Comparison of ENCODE assay signal across 1 cellular context in the genomic region with DNA sequence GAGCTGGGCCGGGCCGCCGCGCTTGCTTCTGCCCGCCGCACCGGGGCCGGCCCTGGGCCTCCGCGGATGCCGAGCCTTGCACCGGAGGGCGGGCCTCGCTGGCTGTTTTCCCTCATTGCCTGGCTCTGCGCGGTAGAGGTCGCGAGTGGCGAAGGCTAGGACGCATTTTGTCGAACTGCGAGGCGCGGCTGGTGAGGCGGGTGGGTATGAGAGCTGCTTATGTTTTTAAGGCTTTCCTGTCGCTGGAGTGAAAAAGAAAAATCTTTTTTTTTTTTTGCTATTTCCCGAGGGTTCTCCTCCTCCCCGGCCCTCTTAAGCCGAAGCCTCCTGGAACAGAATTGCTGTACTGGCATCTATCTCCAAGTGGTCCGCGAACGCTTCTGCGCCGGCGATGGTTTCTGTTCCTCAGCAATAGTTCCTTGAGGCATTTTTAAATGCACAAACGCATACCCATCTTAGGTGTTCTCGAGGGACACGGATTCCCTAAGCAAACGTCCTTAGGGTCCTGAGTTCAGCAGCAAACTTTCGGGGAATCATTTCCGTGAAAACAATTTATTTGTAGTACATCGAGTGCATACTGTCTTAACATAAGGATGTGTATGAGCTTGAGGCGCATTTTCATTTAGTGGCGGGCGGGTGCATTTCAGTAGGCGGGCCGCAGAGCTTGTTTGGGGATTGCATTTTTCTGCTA.
TF ChIP-seq lines count a peak whose summit lies in the region.

No MANE protein-coding gene starts in this region.

TF ChIP-seq in GM12878, 131 proteins besides CTCF, POLR2A, EP300 and RAD21 (continued from another document and continues in another):
- TF ChIP-seq MXI1 (IDR thresholded peaks at IDR 0.05; ENCODE audit: low read depth, low read length) (no peak), NR2C1 (IDR thresholded peaks at IDR 0.05) (no peak), CREB1 (IDR thresholded peaks at IDR 0.05; ENCODE audit: low read depth) (no peak), HDGF (IDR thresholded peaks at IDR 0.05) (no peak), HDAC2 (IDR thresholded peaks at IDR 0.05) (no peak), FOXM1 (IDR thresholded peaks at IDR 0.05; ENCODE audit: low read depth, low read length) (no peak), SPI1 (IDR thresholded peaks at IDR 0.05; ENCODE audit: borderline replicate concordance, insufficient read depth, low read depth, low read length) (peak; percentile 87), ZBTB4 (CRISPR knock-in tag; IDR thresholded peaks at IDR 0.05) (no peak), RELA (IDR thresholded peaks at IDR 0.05; ENCODE audit: borderline replicate concordance, partially characterized antibody) (no peak), RCOR1 (conservative IDR thresholded peaks at IDR 0.05; ENCODE audit: low read depth, low read length) (no peak), BHLHE40 (IDR thresholded peaks at IDR 0.05; ENCODE audit: borderline replicate concordance in 1 of 2, low read depth in 2 of 2, low read length in 1 of 2) (peak in 1 of 2 experiments; percentile 1; a peak in 1 of 4 replicates), RELB (IDR thresholded peaks at IDR 0.05; ENCODE audit: low read depth) (no peak; the same call in 1 of the 2 replicates), ZBED1 (IDR thresholded peaks at IDR 0.05; ENCODE audit: borderline replicate concordance) (no peak), ATF7 (IDR thresholded peaks at IDR 0.05; ENCODE audit: low read depth) (no peak), ESRRA (IDR thresholded peaks at IDR 0.05; ENCODE audit: low read length) (no peak), BCLAF1 (IDR thresholded peaks at IDR 0.05) (0 out of 2 replicates have a peak, but pooled peaks have one; percentile 29), ZNF24 (IDR thresholded peaks at IDR 0.05) (no peak), BACH1 (IDR thresholded peaks at IDR 0.05; ENCODE audit: borderline replicate concordance) (no peak; the same call in 1 of the 2 replicates), HSF1 (IDR thresholded peaks at IDR 0.05; ENCODE audit: low read depth, low read length) (no peak), SUPT20H (IDR thresholded peaks at IDR 0.05; ENCODE audit: borderline replicate concordance, control insufficient read depth, low read depth, low read length) (no peak), HCFC1 (IDR thresholded peaks at IDR 0.05; ENCODE audit: low read length) (no peak), RAD51 (IDR thresholded peaks at IDR 0.05) (no peak), SMC3 (IDR thresholded peaks at IDR 0.05; ENCODE audit: borderline replicate concordance, low read length) (no peak), RB1 (IDR thresholded peaks at IDR 0.05; ENCODE audit: borderline replicate concordance) (no peak), SMAD1 (IDR thresholded peaks at IDR 0.05; ENCODE audit: low read depth, partially characterized antibody) (no peak), POLR2AphosphoS2 (IDR thresholded peaks at IDR 0.05; ENCODE audit: low read depth, low read length) (no peak), ZNF592 (IDR thresholded peaks at IDR 0.05) (no peak), BCL11A (IDR thresholded peaks at IDR 0.05; ENCODE audit: low read depth, low read length) (no peak), RUNX3 (IDR thresholded peaks at IDR 0.05; ENCODE audit: low read length) (peak; percentile 37; the same call in 1 of the 2 replicates), RBBP5 (conservative IDR thresholded peaks at IDR 0.05) (no peak), POLR2AphosphoS5 (IDR thresholded peaks at IDR 0.05; ENCODE audit: low read length) (peak; percentile 48; the same call in 1 of the 2 replicates), LARP7 (IDR thresholded peaks at IDR 0.05) (no peak; the same call in 1 of the 2 replicates), GABPA (IDR thresholded peaks at IDR 0.05; ENCODE audit: low read depth) (no peak), YBX1 (IDR thresholded peaks at IDR 0.05) (no peak), EED (IDR thresholded peaks at IDR 0.05; ENCODE audit: low read depth) (no peak), DPF2 (IDR thresholded peaks at IDR 0.05) (peak; percentile 5; the same call in 1 of the 2 replicates), NBN (IDR thresholded peaks at IDR 0.05) (0 out of 2 replicates have a peak, but pooled peaks have one; percentile 26)
- TF ChIP-seq, protein P1, sequence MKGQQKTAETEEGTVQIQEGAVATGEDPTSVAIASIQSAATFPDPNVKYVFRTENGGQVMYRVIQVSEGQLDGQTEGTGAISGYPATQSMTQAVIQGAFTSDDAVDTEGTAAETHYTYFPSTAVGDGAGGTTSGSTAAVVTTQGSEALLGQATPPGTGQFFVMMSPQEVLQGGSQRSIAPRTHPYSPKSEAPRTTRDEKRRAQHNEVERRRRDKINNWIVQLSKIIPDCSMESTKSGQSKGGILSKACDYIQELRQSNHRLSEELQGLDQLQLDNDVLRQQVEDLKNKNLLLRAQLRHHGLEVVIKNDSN (IDR thresholded peaks at IDR 0.05; ENCODE audit: borderline replicate concordance, extremely low read length, insufficient read depth, low read depth, low read length), result no peak
- TF ChIP-seq, protein P2, sequence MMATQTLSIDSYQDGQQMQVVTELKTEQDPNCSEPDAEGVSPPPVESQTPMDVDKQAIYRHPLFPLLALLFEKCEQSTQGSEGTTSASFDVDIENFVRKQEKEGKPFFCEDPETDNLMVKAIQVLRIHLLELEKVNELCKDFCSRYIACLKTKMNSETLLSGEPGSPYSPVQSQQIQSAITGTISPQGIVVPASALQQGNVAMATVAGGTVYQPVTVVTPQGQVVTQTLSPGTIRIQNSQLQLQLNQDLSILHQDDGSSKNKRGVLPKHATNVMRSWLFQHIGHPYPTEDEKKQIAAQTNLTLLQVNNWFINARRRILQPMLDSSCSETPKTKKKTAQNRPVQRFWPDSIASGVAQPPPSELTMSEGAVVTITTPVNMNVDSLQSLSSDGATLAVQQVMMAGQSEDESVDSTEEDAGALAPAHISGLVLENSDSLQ (IDR thresholded peaks at IDR 0.05), result no peak
- TF ChIP-seq, protein P3, sequence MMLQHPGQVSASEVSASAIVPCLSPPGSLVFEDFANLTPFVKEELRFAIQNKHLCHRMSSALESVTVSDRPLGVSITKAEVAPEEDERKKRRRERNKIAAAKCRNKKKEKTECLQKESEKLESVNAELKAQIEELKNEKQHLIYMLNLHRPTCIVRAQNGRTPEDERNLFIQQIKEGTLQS (IDR thresholded peaks at IDR 0.05; ENCODE audit: borderline replicate concordance, extremely low read depth, low read depth, low read length), result no peak
- TF ChIP-seq, protein P4, sequence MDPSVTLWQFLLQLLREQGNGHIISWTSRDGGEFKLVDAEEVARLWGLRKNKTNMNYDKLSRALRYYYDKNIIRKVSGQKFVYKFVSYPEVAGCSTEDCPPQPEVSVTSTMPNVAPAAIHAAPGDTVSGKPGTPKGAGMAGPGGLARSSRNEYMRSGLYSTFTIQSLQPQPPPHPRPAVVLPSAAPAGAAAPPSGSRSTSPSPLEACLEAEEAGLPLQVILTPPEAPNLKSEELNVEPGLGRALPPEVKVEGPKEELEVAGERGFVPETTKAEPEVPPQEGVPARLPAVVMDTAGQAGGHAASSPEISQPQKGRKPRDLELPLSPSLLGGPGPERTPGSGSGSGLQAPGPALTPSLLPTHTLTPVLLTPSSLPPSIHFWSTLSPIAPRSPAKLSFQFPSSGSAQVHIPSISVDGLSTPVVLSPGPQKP (IDR thresholded peaks at IDR 0.05; ENCODE audit: low read depth, low read length), result no peak
- TF ChIP-seq, protein P5, sequence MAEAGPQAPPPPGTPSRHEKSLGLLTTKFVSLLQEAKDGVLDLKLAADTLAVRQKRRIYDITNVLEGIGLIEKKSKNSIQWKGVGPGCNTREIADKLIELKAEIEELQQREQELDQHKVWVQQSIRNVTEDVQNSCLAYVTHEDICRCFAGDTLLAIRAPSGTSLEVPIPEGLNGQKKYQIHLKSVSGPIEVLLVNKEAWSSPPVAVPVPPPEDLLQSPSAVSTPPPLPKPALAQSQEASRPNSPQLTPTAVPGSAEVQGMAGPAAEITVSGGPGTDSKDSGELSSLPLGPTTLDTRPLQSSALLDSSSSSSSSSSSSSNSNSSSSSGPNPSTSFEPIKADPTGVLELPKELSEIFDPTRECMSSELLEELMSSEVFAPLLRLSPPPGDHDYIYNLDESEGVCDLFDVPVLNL (IDR thresholded peaks at IDR 0.05; ENCODE audit: low read depth, low read length), result no peak
